In the genomic region with DNA sequence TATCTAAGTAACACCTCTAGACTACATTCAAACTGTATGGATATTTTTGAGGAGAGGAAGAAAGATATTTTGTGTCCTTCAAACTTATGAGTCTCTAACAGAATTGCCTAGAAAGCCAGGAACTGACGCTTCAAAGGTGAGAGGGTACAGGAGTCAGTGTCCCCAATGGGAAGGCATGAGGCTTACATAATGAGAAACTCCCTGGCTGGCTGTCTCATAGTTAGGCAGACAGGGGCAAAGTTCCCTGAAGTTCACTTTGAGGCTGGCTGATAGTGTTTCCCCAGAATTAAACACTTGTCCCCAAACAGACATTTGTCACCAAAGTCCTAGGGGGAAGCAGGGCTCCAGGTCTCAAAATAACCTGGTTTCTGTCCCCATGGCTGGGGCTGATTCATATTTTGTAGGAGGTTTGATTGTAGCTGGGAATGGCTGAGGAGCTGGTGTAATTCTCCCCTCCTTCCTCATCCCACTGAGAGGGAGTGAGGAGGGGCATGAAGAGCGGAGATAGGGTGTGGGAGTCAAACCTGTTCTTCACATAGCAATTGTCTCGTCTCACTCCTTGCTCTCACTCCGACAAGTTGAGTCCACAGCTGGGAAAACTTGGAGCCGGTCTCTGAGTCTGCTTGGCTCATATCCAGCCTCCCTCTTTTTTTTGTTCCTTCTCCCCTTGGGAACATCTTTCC, we compare ENCODE assay signal across 1 cellular context.
A peak's percentile ranks its signal among the peaks of the same experiment; 100 is the strongest.
TF ChIP-seq lines count a peak whose summit lies in the region.

No MANE protein-coding gene starts in this region.

TF ChIP-seq in HepG2, 621 proteins besides CTCF, POLR2A, EP300 and RAD21 (continued from another document and continues in another):
- TF ChIP-seq, protein P1, sequence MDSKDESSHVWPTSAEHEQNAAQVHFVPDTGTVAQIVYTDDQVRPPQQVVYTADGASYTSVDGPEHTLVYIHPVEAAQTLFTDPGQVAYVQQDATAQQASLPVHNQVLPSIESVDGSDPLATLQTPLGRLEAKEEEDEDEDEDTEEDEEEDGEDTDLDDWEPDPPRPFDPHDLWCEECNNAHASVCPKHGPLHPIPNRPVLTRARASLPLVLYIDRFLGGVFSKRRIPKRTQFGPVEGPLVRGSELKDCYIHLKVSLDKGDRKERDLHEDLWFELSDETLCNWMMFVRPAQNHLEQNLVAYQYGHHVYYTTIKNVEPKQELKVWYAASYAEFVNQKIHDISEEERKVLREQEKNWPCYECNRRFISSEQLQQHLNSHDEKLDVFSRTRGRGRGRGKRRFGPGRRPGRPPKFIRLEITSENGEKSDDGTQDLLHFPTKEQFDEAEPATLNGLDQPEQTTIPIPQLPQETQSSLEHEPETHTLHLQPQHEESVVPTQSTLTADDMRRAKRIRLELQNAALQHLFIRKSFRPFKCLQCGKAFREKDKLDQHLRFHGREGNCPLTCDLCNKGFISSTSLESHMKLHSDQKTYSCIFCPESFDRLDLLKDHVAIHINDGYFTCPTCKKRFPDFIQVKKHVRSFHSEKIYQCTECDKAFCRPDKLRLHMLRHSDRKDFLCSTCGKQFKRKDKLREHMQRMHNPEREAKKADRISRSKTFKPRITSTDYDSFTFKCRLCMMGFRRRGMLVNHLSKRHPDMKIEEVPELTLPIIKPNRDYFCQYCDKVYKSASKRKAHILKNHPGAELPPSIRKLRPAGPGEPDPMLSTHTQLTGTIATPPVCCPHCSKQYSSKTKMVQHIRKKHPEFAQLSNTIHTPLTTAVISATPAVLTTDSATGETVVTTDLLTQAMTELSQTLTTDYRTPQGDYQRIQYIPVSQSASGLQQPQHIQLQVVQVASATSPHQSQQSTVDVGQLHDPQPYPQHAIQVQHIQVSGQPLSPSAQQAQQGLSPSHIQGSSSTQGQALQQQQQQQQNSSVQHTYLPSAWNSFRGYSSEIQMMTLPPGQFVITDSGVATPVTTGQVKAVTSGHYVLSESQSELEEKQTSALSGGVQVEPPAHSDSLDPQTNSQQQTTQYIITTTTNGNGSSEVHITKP (CRISPR knock-in tag; IDR thresholded peaks at IDR 0.05; ENCODE audit: low read depth) = no peak
- TF ChIP-seq ZZZ3 (CRISPR knock-in tag; IDR thresholded peaks at IDR 0.05; ENCODE audit: borderline replicate concordance) (no peak), ZBTB20 (CRISPR knock-in tag; IDR thresholded peaks at IDR 0.05; ENCODE audit: borderline replicate concordance, low read depth) (no peak), CHCHD3 (CRISPR knock-in tag; IDR thresholded peaks at IDR 0.05) (no peak), HNF4A (CRISPR knock-in tag; IDR thresholded peaks at IDR 0.05) (peak; percentile 59), ZBTB21 (CRISPR knock-in tag; IDR thresholded peaks at IDR 0.05) (no peak), MTF2 (CRISPR knock-in tag; IDR thresholded peaks at IDR 0.05; ENCODE audit: borderline replicate concordance) (no peak), ZNF329 (CRISPR knock-in tag; IDR thresholded peaks at IDR 0.05; ENCODE audit: low read depth) (no peak), FOXK2 (IDR thresholded peaks at IDR 0.05) (no peak), RBFOX2 (IDR thresholded peaks at IDR 0.05; ENCODE audit: low read depth, low read length) (no peak), NCOA2 (CRISPR knock-in tag; IDR thresholded peaks at IDR 0.05) (no peak), ZNF724P (CRISPR knock-in tag; IDR thresholded peaks at IDR 0.05; ENCODE audit: borderline replicate concordance) (no peak), ZNF121 (CRISPR knock-in tag; IDR thresholded peaks at IDR 0.05) (no peak), SRY (CRISPR knock-in tag; IDR thresholded peaks at IDR 0.05) (no peak), XRCC5 (optimal IDR thresholded peaks at IDR 0.05; ENCODE audit: low read length) (no peak), ZIK1 (CRISPR knock-in tag; IDR thresholded peaks at IDR 0.05; ENCODE audit: borderline replicate concordance, low read depth) (no peak), HES4 (CRISPR knock-in tag; IDR thresholded peaks at IDR 0.05; ENCODE audit: borderline replicate concordance) (no peak), HCFC1 (IDR thresholded peaks at IDR 0.05; ENCODE audit: low read depth, low read length) (no peak), ZNF788 (CRISPR knock-in tag; IDR thresholded peaks at IDR 0.05; ENCODE audit: borderline replicate concordance) (no peak), TAF15 (IDR thresholded peaks at IDR 0.05; ENCODE audit: low read depth, low read length, poor library complexity, severe bottlenecking) (no peak), PHF20 (CRISPR knock-in tag; IDR thresholded peaks at IDR 0.05) (no peak), U2AF2 (IDR thresholded peaks at IDR 0.05; ENCODE audit: low read depth, low read length) (no peak), KLF6 (CRISPR knock-in tag; IDR thresholded peaks at IDR 0.05) (no peak), RFXAP (CRISPR knock-in tag; IDR thresholded peaks at IDR 0.05; ENCODE audit: borderline replicate concordance) (no peak), RCOR2 (CRISPR knock-in tag; IDR thresholded peaks at IDR 0.05) (no peak), SOX6 (IDR thresholded peaks at IDR 0.05) (no peak), SOX6 (CRISPR knock-in tag; IDR thresholded peaks at IDR 0.05) (peak; percentile 40; the same call in 1 of the 2 replicates), PPARG (CRISPR knock-in tag; conservative IDR thresholded peaks at IDR 0.05) (no peak), KAT8 (CRISPR knock-in tag; IDR thresholded peaks at IDR 0.05) (no peak), ZNF296 (CRISPR knock-in tag; conservative IDR thresholded peaks at IDR 0.05) (no peak), ZNF224 (CRISPR knock-in tag; IDR thresholded peaks at IDR 0.05) (no peak), ATF1 (CRISPR knock-in tag; IDR thresholded peaks at IDR 0.05) (0 out of 2 replicates have a peak, but pooled peaks have one; percentile 19), ZNF260 (CRISPR knock-in tag; IDR thresholded peaks at IDR 0.05; ENCODE audit: borderline replicate concordance, low read depth) (no peak), PITX1 (CRISPR knock-in tag; IDR thresholded peaks at IDR 0.05) (no peak), CCDC6 (CRISPR knock-in tag; IDR thresholded peaks at IDR 0.05) (no peak)
- TF ChIP-seq, protein P2, sequence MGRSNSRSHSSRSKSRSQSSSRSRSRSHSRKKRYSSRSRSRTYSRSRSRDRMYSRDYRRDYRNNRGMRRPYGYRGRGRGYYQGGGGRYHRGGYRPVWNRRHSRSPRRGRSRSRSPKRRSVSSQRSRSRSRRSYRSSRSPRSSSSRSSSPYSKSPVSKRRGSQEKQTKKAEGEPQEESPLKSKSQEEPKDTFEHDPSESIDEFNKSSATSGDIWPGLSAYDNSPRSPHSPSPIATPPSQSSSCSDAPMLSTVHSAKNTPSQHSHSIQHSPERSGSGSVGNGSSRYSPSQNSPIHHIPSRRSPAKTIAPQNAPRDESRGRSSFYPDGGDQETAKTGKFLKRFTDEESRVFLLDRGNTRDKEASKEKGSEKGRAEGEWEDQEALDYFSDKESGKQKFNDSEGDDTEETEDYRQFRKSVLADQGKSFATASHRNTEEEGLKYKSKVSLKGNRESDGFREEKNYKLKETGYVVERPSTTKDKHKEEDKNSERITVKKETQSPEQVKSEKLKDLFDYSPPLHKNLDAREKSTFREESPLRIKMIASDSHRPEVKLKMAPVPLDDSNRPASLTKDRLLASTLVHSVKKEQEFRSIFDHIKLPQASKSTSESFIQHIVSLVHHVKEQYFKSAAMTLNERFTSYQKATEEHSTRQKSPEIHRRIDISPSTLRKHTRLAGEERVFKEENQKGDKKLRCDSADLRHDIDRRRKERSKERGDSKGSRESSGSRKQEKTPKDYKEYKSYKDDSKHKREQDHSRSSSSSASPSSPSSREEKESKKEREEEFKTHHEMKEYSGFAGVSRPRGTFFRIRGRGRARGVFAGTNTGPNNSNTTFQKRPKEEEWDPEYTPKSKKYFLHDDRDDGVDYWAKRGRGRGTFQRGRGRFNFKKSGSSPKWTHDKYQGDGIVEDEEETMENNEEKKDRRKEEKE (IDR thresholded peaks at IDR 0.05) = no peak
- TF ChIP-seq, protein P3, sequence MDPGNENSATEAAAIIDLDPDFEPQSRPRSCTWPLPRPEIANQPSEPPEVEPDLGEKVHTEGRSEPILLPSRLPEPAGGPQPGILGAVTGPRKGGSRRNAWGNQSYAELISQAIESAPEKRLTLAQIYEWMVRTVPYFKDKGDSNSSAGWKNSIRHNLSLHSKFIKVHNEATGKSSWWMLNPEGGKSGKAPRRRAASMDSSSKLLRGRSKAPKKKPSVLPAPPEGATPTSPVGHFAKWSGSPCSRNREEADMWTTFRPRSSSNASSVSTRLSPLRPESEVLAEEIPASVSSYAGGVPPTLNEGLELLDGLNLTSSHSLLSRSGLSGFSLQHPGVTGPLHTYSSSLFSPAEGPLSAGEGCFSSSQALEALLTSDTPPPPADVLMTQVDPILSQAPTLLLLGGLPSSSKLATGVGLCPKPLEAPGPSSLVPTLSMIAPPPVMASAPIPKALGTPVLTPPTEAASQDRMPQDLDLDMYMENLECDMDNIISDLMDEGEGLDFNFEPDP (CRISPR knock-in tag; conservative IDR thresholded peaks at IDR 0.05) = no peak
- TF ChIP-seq, protein P4, sequence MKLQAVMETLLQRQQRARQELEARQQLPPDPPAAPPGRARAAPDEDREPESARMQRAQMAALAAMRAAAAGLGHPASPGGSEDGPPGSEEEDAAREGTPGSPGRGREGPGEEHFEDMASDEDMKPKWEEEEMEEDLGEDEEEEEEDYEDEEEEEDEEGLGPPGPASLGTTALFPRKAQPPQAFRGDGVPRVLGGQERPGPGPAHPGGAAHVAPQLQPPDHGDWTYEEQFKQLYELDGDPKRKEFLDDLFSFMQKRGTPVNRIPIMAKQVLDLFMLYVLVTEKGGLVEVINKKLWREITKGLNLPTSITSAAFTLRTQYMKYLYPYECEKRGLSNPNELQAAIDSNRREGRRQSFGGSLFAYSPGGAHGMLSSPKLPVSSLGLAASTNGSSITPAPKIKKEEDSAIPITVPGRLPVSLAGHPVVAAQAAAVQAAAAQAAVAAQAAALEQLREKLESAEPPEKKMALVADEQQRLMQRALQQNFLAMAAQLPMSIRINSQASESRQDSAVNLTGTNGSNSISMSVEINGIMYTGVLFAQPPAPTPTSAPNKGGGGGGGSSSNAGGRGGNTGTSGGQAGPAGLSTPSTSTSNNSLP (IDR thresholded peaks at IDR 0.05; ENCODE audit: low read depth, low read length) = no peak
- TF ChIP-seq, protein P5, sequence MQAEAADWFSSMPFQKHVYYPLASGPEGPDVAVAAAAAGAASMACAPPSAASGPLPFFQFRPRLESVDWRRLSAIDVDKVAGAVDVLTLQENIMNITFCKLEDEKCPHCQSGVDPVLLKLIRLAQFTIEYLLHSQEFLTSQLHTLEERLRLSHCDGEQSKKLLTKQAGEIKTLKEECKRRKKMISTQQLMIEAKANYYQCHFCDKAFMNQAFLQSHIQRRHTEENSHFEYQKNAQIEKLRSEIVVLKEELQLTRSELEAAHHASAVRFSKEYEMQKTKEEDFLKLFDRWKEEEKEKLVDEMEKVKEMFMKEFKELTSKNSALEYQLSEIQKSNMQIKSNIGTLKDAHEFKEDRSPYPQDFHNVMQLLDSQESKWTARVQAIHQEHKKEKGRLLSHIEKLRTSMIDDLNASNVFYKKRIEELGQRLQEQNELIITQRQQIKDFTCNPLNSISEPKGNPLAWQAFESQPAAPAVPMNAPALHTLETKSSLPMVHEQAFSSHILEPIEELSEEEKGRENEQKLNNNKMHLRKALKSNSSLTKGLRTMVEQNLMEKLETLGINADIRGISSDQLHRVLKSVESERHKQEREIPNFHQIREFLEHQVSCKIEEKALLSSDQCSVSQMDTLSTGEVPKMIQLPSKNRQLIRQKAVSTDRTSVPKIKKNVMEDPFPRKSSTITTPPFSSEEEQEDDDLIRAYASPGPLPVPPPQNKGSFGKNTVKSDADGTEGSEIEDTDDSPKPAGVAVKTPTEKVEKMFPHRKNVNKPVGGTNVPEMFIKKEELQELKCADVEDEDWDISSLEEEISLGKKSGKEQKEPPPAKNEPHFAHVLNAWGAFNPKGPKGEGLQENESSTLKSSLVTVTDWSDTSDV (CRISPR knock-in tag; IDR thresholded peaks at IDR 0.05) = no peak
- TF ChIP-seq, protein P6, sequence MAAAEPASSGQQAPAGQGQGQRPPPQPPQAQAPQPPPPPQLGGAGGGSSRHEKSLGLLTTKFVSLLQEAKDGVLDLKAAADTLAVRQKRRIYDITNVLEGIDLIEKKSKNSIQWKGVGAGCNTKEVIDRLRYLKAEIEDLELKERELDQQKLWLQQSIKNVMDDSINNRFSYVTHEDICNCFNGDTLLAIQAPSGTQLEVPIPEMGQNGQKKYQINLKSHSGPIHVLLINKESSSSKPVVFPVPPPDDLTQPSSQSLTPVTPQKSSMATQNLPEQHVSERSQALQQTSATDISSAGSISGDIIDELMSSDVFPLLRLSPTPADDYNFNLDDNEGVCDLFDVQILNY (CRISPR knock-in tag; conservative IDR thresholded peaks at IDR 0.05) = no peak
- TF ChIP-seq, protein P7, sequence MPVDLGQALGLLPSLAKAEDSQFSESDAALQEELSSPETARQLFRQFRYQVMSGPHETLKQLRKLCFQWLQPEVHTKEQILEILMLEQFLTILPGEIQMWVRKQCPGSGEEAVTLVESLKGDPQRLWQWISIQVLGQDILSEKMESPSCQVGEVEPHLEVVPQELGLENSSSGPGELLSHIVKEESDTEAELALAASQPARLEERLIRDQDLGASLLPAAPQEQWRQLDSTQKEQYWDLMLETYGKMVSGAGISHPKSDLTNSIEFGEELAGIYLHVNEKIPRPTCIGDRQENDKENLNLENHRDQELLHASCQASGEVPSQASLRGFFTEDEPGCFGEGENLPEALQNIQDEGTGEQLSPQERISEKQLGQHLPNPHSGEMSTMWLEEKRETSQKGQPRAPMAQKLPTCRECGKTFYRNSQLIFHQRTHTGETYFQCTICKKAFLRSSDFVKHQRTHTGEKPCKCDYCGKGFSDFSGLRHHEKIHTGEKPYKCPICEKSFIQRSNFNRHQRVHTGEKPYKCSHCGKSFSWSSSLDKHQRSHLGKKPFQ (CRISPR knock-in tag; IDR thresholded peaks at IDR 0.05; ENCODE audit: insufficient replicate concordance) = no peak
- TF ChIP-seq, protein P8, sequence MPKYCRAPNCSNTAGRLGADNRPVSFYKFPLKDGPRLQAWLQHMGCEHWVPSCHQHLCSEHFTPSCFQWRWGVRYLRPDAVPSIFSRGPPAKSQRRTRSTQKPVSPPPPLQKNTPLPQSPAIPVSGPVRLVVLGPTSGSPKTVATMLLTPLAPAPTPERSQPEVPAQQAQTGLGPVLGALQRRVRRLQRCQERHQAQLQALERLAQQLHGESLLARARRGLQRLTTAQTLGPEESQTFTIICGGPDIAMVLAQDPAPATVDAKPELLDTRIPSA (CRISPR knock-in tag; IDR thresholded peaks at IDR 0.05; ENCODE audit: borderline replicate concordance) = no peak
- TF ChIP-seq, protein P9, sequence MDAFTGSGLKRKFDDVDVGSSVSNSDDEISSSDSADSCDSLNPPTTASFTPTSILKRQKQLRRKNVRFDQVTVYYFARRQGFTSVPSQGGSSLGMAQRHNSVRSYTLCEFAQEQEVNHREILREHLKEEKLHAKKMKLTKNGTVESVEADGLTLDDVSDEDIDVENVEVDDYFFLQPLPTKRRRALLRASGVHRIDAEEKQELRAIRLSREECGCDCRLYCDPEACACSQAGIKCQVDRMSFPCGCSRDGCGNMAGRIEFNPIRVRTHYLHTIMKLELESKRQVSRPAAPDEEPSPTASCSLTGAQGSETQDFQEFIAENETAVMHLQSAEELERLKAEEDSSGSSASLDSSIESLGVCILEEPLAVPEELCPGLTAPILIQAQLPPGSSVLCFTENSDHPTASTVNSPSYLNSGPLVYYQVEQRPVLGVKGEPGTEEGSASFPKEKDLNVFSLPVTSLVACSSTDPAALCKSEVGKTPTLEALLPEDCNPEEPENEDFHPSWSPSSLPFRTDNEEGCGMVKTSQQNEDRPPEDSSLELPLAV (CRISPR knock-in tag; conservative IDR thresholded peaks at IDR 0.05; ENCODE audit: low read depth) = no peak
